ENCODE assay signal across 8 cellular contexts in the genomic region with DNA sequence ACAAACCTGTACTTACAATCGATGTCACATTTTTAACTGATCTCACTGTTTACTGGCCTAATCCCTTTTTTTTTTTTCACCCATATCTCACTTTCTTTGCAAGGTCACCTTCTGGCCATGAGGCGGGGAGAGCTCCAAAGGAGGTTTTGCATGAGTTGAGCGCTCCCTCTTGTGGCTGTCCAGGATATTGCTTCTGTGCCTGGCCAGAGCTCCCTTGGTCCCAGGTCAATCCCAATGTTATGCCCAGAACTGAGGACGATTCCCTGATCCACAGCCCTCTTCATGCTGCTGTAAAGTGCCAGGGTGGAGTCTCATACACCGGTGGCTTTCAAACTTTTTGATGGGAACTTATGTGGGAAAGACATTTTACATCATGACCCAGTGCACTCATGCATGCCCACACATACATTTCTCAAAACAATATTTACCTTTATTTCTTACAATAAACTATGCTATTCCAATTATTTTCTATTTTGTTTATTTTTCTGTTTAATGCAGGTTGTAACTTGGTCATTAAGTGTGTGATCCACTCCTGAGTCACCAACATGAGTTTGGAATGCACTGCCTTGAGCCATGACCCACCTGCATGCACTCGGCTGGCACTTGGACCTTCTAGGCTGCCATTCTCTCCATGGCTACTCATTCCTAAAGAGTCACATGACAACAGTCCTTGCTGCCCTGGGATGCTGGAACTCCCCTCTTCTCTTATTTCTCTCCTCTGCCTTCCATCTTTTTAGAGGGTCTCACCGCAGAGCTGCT. TPM values are rescaled to one million over a fixed set of nuclear protein-coding genes. Genes with fewer than 3 reads are reported as not detected.
DNase-seq lines count a peak whose midpoint lies in the region; ATAC-seq, FAIRE-seq and TF ChIP-seq lines count a peak whose summit lies in the region.

No MANE protein-coding gene starts in this region.

- POLR2A ChIA-PET in HepG2 (lab: Yijun Ruan, JAX): interaction anchor here (1.0 to 1.1 kb wide), 2 partner anchors 362 to 460 kb away, joined by 5 to 8 read pairs; no protein-coding TSS in a partner anchor

- CTCF ChIA-PET in HepG2 (lab: Yijun Ruan, JAX; ENCODE audit: low intra/inter-chr PET ratio, low total read pairs): interaction anchor here (1.2 to 3.6 kb wide), 6 partner anchors 35 to 460 kb away, joined by 3 to 71 read pairs (median 20); no protein-coding TSS in a partner anchor

- H3K4me3 ChIP-seq in choroid plexus epithelial cell (ENCODE audit: low read depth, low read length): no peak overlapping the region
- H3K4me3 ChIP-seq in HepG2 (replicated peaks in 1 of 3; ENCODE audit: insufficient read depth in 1 of 3, low read depth in 2 of 3, low read length in 3 of 3): no peak overlapping the region

- H3K79me2 ChIP-seq in HepG2 (ENCODE audit: insufficient read depth, low read length): no peaks in the 10 kb centered on the region

- TF ChIP-seq EP300 in HepG2 (IDR thresholded peaks at IDR 0.05; ENCODE audit: low read depth in 2 of 2, low read length in 2 of 2) (no peak), HepG2 (CRISPR knock-in tag; IDR thresholded peaks at IDR 0.05; ENCODE audit: borderline replicate concordance) (no peak)

- ATAC-seq in HG03039 (IDR thresholded peaks at IDR 0.05; ENCODE audit: unreplicated experiment) (peak; percentile 65), HepG2 (peak; percentile 98), HG03095 (IDR thresholded peaks at IDR 0.05; ENCODE audit: unreplicated experiment) (no peak)

- TF ChIP-seq CTCF in choroid plexus epithelial cell (conservative IDR thresholded peaks at IDR 0.05; ENCODE audit: low read depth, low read length) (peak; percentile 98), HepG2 (CRISPR knock-in tag; IDR thresholded peaks at IDR 0.05) (peak; percentile 93)

- DNase-seq in GM04504 (ENCODE audit: low read depth) (peak; percentile 55), NCI-H345 treated with DMSO at 0.1 percent for 48 hours (lab: John Stamatoyannopoulos, UW; ENCODE audit: unreplicated experiment) (peak; percentile 67), choroid plexus epithelial cell (ENCODE audit: low read depth) (peak; percentile 88), HepG2 (ENCODE audit: low spot score) (peak; percentile 73)
- DNase-seq in activated CD4-positive, alpha-beta T cell treated with anti-CD3 and anti-CD28 coated beads for 1 hour: peak; percentile 45
- peak in 2 of 3 donors; percentile 19 to 55 for DNase-seq in stimulated activated CD4-positive, alpha-beta T cell treated with anti-CD3 and anti-CD28 coated beads, TNF-alpha, amount 100 ng/mL, for 1 hour (ENCODE audit: low read depth in 3 of 3, low spot score in 1 of 3)

- peak overlapping the region; percentile 36; the same call in 1 of the 2 replicates for H3K4me2 ChIP-seq in HepG2 (ENCODE audit: low read depth, low read length)

- no peak overlapping the region for H3K9ac ChIP-seq in HepG2 (ENCODE audit: insufficient read depth, low read depth, low read length)

- no peak for TF ChIP-seq POLR2A in HepG2 (IDR thresholded peaks at IDR 0.05; ENCODE audit: insufficient read depth in 1 of 2, low read depth in 2 of 2, low read length in 2 of 2)

- H3K4me1 ChIP-seq in HepG2 (ENCODE audit: insufficient read depth, low read length): peaks cover 8% of the 10 kb centered on the region

- peak; percentile 78 for TF ChIP-seq RAD21 in HepG2 (CRISPR knock-in tag; IDR thresholded peaks at IDR 0.05)

- H3K27ac ChIP-seq in HepG2 (ENCODE audit: extremely low read length, insufficient read depth, low read length): no peak overlapping the region

- H3K9me3 ChIP-seq in HepG2 (ENCODE audit: low read length): no peaks in the 10 kb centered on the region

- peak; percentile 82 for FAIRE-seq in HepG2 (lab: Jason Lieb, UNC)

- no peaks in the 10 kb centered on the region for H4K20me1 ChIP-seq in HepG2 (ENCODE audit: insufficient read depth, low read length)

- intact Hi-C loops in HepG2 (cut with micrococcal nuclease; ENCODE audit: unreplicated experiment): loop anchor here (1.0 to 2.0 kb wide), 5 partner anchors 34 to 460 kb away; no protein-coding TSS in a partner anchor

- no peaks in the 10 kb centered on the region for H3K36me3 ChIP-seq in HepG2 (replicated peaks in 1 of 2; ENCODE audit: control insufficient read depth in 1 of 2, insufficient read depth in 2 of 2, low read length in 2 of 2)

- H2AFZ ChIP-seq in HepG2 (ENCODE audit: low read length): no peak overlapping the region

- WGBS in HepG2 (ENCODE audit: low lambda C conversion rate): 13% methylated on average over 7 of the region's 7 CpGs

- H3K27me3 ChIP-seq in HepG2 (ENCODE audit: control insufficient read depth in 1 of 2, insufficient read depth in 2 of 2, low read length in 2 of 2): no peaks in the 10 kb centered on the region

- in situ Hi-C loops in HepG2 (cut with HindIII; ENCODE audit: extremely low pct_ligation_motif_present, low pct_unique_long_range_greater_than_20kb): loop anchor here (5.0 kb wide), 3 partner anchors 63 to 458 kb away; no protein-coding TSS in a partner anchor

- BruUV-seq in HepG2 (replicated peaks; lab: Mats Ljungman, UMichigan): no TSS peak

TF ChIP-seq in HepG2, 621 proteins besides CTCF, POLR2A, EP300 and RAD21 (continues in another document):
- TF ChIP-seq, protein P1, sequence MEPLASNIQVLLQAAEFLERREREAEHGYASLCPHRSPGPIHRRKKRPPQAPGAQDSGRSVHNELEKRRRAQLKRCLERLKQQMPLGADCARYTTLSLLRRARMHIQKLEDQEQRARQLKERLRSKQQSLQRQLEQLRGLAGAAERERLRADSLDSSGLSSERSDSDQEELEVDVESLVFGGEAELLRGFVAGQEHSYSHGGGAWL (CRISPR knock-in tag; IDR thresholded peaks at IDR 0.05): no peak
- TF ChIP-seq SRSF9 (IDR thresholded peaks at IDR 0.05; ENCODE audit: borderline replicate concordance, insufficient read depth, low read depth, low read length, poor library complexity, severe bottlenecking): no peak
- TF ChIP-seq, protein P2, sequence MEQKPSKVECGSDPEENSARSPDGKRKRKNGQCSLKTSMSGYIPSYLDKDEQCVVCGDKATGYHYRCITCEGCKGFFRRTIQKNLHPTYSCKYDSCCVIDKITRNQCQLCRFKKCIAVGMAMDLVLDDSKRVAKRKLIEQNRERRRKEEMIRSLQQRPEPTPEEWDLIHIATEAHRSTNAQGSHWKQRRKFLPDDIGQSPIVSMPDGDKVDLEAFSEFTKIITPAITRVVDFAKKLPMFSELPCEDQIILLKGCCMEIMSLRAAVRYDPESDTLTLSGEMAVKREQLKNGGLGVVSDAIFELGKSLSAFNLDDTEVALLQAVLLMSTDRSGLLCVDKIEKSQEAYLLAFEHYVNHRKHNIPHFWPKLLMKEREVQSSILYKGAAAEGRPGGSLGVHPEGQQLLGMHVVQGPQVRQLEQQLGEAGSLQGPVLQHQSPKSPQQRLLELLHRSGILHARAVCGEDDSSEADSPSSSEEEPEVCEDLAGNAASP (CRISPR knock-in tag; IDR thresholded peaks at IDR 0.05; ENCODE audit: borderline replicate concordance): 0 out of 2 replicates have a peak, but pooled peaks have one; percentile 15
- TF ChIP-seq RXRB (CRISPR knock-in tag; IDR thresholded peaks at IDR 0.05; ENCODE audit: borderline replicate concordance): peak; percentile 25; the same call in 1 of the 2 replicates

RNA-seq across cellular contexts. Expression of a gene that starts 9.6 kb away (rescaled TPM):
- total RNA-seq in HepG2 (2016; rRNA removed; fragmentation: Illumina TruSeq; extraction: Trizol): not detected in 2 replicates
- not detected in 2 replicates for total RNA-seq in HepG2 (2016; cell fraction: cytosol; rRNA removed; fragmentation: Illumina TruSeq; extraction: Trizol; ENCODE audit: low read depth)
- not detected in 2 replicates for total RNA-seq in HepG2 (2016; cell fraction: insoluble cytoplasmic fraction; rRNA removed; fragmentation: Illumina TruSeq; extraction: Trizol)
- total RNA-seq in HepG2 (2016; cell fraction: membrane; rRNA removed; fragmentation: Illumina TruSeq; extraction: Trizol): not detected in 2 replicates
- total RNA-seq in HepG2 (2016; cell fraction: nucleus; rRNA removed; fragmentation: Illumina TruSeq; extraction: Trizol): not detected in 2 replicates
- polyA plus RNA-seq in HepG2 (2011; rRNA removed): not detected in 2 replicates
- not detected in 2 replicates for polyA plus RNA-seq in HepG2 (2011; cell fraction: cytosol; rRNA removed)
- not detected in 2 replicates for polyA plus RNA-seq in HepG2 (2011; cell fraction: nucleus; rRNA removed)
- polyA plus RNA-seq in HepG2 (2012): not detected in 2 replicates
- not detected in 2 replicates for polyA plus RNA-seq in HepG2 (2016; cell fraction: cytosol; fragmentation: Illumina TruSeq; extraction: Trizol; ENCODE audit: low read depth)
- polyA plus RNA-seq in HepG2 (2016; cell fraction: insoluble cytoplasmic fraction; fragmentation: Illumina TruSeq; extraction: Trizol; ENCODE audit: low read depth): not detected in 2 replicates
- polyA plus RNA-seq in HepG2 (2016; cell fraction: membrane; fragmentation: Illumina TruSeq; extraction: Trizol; ENCODE audit: low read depth): not detected in 2 replicates
- polyA plus RNA-seq in HepG2 (2016; cell fraction: nucleus; fragmentation: Illumina TruSeq; extraction: Trizol; ENCODE audit: insufficient read depth, low read depth): not detected in 2 replicates
- polyA minus RNA-seq in HepG2 (2011; rRNA and poly(A)+ RNA removed; ENCODE audit: low replicate concordance): not detected in 2 replicates
- not detected in 2 replicates for polyA minus RNA-seq in HepG2 (2011; cell fraction: cytosol; rRNA and poly(A)+ RNA removed)
- not detected in 2 replicates for polyA minus RNA-seq in HepG2 (2011; cell fraction: nucleus; rRNA and poly(A)+ RNA removed)

RNA-seq across cellular contexts. Expression of a gene that starts 22.5 kb away (rescaled TPM):
- not detected in 2 replicates for total RNA-seq in HepG2 (2016; rRNA removed; fragmentation: Illumina TruSeq; extraction: Trizol)
- not detected in 2 replicates for total RNA-seq in HepG2 (2016; cell fraction: cytosol; rRNA removed; fragmentation: Illumina TruSeq; extraction: Trizol; ENCODE audit: low read depth)
- total RNA-seq in HepG2 (2016; cell fraction: insoluble cytoplasmic fraction; rRNA removed; fragmentation: Illumina TruSeq; extraction: Trizol): not detected in 2 replicates
- total RNA-seq in HepG2 (2016; cell fraction: membrane; rRNA removed; fragmentation: Illumina TruSeq; extraction: Trizol): not detected in 2 replicates
- not detected in 2 replicates for total RNA-seq in HepG2 (2016; cell fraction: nucleus; rRNA removed; fragmentation: Illumina TruSeq; extraction: Trizol)
- polyA plus RNA-seq in HepG2 (2011; rRNA removed): not detected in 2 replicates
- not detected in 2 replicates for polyA plus RNA-seq in HepG2 (2011; cell fraction: cytosol; rRNA removed)
- polyA plus RNA-seq in HepG2 (2011; cell fraction: nucleus; rRNA removed): not detected in 2 replicates
- not detected in 2 replicates for polyA plus RNA-seq in HepG2 (2012)
- not detected in 2 replicates for polyA plus RNA-seq in HepG2 (2016; cell fraction: cytosol; fragmentation: Illumina TruSeq; extraction: Trizol; ENCODE audit: low read depth)
- polyA plus RNA-seq in HepG2 (2016; cell fraction: insoluble cytoplasmic fraction; fragmentation: Illumina TruSeq; extraction: Trizol; ENCODE audit: low read depth): not detected in 2 replicates
- polyA plus RNA-seq in HepG2 (2016; cell fraction: membrane; fragmentation: Illumina TruSeq; extraction: Trizol; ENCODE audit: low read depth): not detected in 2 replicates
- not detected in 2 replicates for polyA plus RNA-seq in HepG2 (2016; cell fraction: nucleus; fragmentation: Illumina TruSeq; extraction: Trizol; ENCODE audit: insufficient read depth, low read depth)
- 0.19 TPM in 1 of 2 replicates, not detected in the other for polyA minus RNA-seq in HepG2 (2011; rRNA and poly(A)+ RNA removed; ENCODE audit: low replicate concordance)
- not detected in 2 replicates for polyA minus RNA-seq in HepG2 (2011; cell fraction: cytosol; rRNA and poly(A)+ RNA removed)
- not detected in 2 replicates for polyA minus RNA-seq in HepG2 (2011; cell fraction: nucleus; rRNA and poly(A)+ RNA removed)

Comparison
In these comparisons a context has a peak if more than half of its experiments do, and no peak if none do; other contexts are left out.
1. DNase-seq: peak in every context shown above with its lines; median percentile 88 in choroid plexus epithelial cell; 73 in HepG2; 67 in NCI-H345 treated with DMSO at 0.1 percent for 48 hours; 55 in GM04504; 45 in activated CD4-positive, alpha-beta T cell treated with anti-CD3 and anti-CD28 coated beads for 1 hour; 37 in stimulated activated CD4-positive, alpha-beta T cell treated with anti-CD3 and anti-CD28 coated beads, TNF-alpha, amount 100 ng/mL, for 1 hour.